In the genomic region with DNA sequence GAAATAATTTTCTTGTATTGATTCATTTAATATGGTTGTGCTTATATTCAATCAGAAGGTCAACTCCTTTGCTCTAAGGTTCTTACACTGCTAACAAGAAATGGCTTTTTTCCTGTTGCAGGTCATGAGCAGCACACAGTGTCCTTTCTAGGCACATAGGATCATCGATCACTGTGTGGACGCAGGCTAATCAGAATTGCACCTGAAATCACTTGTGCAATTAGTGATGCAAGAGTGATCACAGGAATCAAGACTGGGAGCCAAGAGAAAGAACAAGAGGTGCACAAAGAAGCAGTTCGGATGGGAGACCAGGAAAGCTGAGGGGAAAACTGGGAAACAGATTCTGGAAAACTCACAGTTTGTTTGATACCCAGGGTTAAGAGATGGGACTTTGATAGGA, we compare ENCODE assay signal across 2 cellular contexts.
TF ChIP-seq lines count a peak whose summit lies in the region.

No MANE protein-coding gene starts in this region.

TF ChIP-seq in liver, 16 proteins besides CTCF, POLR2A, EP300 and RAD21:
- TF ChIP-seq, protein P1, sequence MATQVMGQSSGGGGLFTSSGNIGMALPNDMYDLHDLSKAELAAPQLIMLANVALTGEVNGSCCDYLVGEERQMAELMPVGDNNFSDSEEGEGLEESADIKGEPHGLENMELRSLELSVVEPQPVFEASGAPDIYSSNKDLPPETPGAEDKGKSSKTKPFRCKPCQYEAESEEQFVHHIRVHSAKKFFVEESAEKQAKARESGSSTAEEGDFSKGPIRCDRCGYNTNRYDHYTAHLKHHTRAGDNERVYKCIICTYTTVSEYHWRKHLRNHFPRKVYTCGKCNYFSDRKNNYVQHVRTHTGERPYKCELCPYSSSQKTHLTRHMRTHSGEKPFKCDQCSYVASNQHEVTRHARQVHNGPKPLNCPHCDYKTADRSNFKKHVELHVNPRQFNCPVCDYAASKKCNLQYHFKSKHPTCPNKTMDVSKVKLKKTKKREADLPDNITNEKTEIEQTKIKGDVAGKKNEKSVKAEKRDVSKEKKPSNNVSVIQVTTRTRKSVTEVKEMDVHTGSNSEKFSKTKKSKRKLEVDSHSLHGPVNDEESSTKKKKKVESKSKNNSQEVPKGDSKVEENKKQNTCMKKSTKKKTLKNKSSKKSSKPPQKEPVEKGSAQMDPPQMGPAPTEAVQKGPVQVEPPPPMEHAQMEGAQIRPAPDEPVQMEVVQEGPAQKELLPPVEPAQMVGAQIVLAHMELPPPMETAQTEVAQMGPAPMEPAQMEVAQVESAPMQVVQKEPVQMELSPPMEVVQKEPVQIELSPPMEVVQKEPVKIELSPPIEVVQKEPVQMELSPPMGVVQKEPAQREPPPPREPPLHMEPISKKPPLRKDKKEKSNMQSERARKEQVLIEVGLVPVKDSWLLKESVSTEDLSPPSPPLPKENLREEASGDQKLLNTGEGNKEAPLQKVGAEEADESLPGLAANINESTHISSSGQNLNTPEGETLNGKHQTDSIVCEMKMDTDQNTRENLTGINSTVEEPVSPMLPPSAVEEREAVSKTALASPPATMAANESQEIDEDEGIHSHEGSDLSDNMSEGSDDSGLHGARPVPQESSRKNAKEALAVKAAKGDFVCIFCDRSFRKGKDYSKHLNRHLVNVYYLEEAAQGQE (IDR thresholded peaks at IDR 0.05) = peak; percentile 83
- TF ChIP-seq, protein P2, sequence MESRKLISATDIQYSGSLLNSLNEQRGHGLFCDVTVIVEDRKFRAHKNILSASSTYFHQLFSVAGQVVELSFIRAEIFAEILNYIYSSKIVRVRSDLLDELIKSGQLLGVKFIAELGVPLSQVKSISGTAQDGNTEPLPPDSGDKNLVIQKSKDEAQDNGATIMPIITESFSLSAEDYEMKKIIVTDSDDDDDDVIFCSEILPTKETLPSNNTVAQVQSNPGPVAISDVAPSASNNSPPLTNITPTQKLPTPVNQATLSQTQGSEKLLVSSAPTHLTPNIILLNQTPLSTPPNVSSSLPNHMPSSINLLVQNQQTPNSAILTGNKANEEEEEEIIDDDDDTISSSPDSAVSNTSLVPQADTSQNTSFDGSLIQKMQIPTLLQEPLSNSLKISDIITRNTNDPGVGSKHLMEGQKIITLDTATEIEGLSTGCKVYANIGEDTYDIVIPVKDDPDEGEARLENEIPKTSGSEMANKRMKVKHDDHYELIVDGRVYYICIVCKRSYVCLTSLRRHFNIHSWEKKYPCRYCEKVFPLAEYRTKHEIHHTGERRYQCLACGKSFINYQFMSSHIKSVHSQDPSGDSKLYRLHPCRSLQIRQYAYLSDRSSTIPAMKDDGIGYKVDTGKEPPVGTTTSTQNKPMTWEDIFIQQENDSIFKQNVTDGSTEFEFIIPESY (IDR thresholded peaks at IDR 0.05) = peak; percentile 88
- TF ChIP-seq EGR1 (IDR thresholded peaks at IDR 0.05; ENCODE audit: low read depth in 2 of 2) (peak in 1 of 2 donors; percentile 51), TAF1 (conservative IDR thresholded peaks at IDR 0.05) (no peak), GABPA (IDR thresholded peaks at IDR 0.05 in 1 of 2, conservative IDR thresholded peaks at IDR 0.05 in 1 of 2) (peak in 1 of 2 donors; percentile 46), MAX (IDR thresholded peaks at IDR 0.05) (peak; percentile 91), NR2F2 (IDR thresholded peaks at IDR 0.05) (peak; percentile 62), YY1 (IDR thresholded peaks at IDR 0.05) (peak; percentile 85), SP1 (IDR thresholded peaks at IDR 0.05) (peak; percentile 96), ATF3 (IDR thresholded peaks at IDR 0.05) (peak; percentile 98), HNF4G (IDR thresholded peaks at IDR 0.05) (peak; percentile 62), HNF4A (conservative IDR thresholded peaks at IDR 0.05) (peak; percentile 90 to 92), FOXA1 (IDR thresholded peaks at IDR 0.05) (peak; percentile 85), JUND (IDR thresholded peaks at IDR 0.05) (peak; percentile 85 to 92), FOXA2 (IDR thresholded peaks at IDR 0.05) (peak; percentile 69), RXRA (IDR thresholded peaks at IDR 0.05) (peak; percentile 94 to 95)

TF ChIP-seq in HepG2, 621 proteins besides CTCF, POLR2A, EP300 and RAD21:
- TF ChIP-seq NFE2L2 (IDR thresholded peaks at IDR 0.05; ENCODE audit: low read length) (no peak), ZSCAN9 (CRISPR knock-in tag; IDR thresholded peaks at IDR 0.05; ENCODE audit: borderline replicate concordance) (no peak), HNRNPK (IDR thresholded peaks at IDR 0.05; ENCODE audit: low read depth, low read length, poor library complexity, severe bottlenecking) (no peak), FOXC1 (CRISPR knock-in tag; IDR thresholded peaks at IDR 0.05; ENCODE audit: borderline replicate concordance) (no peak), ZIK1 (CRISPR knock-in tag; IDR thresholded peaks at IDR 0.05; ENCODE audit: borderline replicate concordance, low read depth) (no peak), JARID2 (CRISPR knock-in tag; IDR thresholded peaks at IDR 0.05; ENCODE audit: insufficient replicate concordance) (no peak), ZNF253 (CRISPR knock-in tag; IDR thresholded peaks at IDR 0.05; ENCODE audit: borderline replicate concordance) (no peak), CEBPG (CRISPR knock-in tag; IDR thresholded peaks at IDR 0.05) (no peak), NR3C1 (CRISPR knock-in tag; IDR thresholded peaks at IDR 0.05) (no peak), NR2C2 (CRISPR knock-in tag; IDR thresholded peaks at IDR 0.05; ENCODE audit: borderline replicate concordance) (no peak), KLF9 (CRISPR knock-in tag; IDR thresholded peaks at IDR 0.05; ENCODE audit: low read depth) (no peak), GABPA (IDR thresholded peaks at IDR 0.05; ENCODE audit: low read depth, low read length) (no peak), GABPA (CRISPR knock-in tag; IDR thresholded peaks at IDR 0.05; ENCODE audit: low read depth) (no peak)
- TF ChIP-seq, protein P3, sequence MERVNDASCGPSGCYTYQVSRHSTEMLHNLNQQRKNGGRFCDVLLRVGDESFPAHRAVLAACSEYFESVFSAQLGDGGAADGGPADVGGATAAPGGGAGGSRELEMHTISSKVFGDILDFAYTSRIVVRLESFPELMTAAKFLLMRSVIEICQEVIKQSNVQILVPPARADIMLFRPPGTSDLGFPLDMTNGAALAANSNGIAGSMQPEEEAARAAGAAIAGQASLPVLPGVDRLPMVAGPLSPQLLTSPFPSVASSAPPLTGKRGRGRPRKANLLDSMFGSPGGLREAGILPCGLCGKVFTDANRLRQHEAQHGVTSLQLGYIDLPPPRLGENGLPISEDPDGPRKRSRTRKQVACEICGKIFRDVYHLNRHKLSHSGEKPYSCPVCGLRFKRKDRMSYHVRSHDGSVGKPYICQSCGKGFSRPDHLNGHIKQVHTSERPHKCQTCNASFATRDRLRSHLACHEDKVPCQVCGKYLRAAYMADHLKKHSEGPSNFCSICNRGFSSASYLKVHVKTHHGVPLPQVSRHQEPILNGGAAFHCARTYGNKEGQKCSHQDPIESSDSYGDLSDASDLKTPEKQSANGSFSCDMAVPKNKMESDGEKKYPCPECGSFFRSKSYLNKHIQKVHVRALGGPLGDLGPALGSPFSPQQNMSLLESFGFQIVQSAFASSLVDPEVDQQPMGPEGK (CRISPR knock-in tag; IDR thresholded peaks at IDR 0.05) = no peak
- TF ChIP-seq, protein P4, sequence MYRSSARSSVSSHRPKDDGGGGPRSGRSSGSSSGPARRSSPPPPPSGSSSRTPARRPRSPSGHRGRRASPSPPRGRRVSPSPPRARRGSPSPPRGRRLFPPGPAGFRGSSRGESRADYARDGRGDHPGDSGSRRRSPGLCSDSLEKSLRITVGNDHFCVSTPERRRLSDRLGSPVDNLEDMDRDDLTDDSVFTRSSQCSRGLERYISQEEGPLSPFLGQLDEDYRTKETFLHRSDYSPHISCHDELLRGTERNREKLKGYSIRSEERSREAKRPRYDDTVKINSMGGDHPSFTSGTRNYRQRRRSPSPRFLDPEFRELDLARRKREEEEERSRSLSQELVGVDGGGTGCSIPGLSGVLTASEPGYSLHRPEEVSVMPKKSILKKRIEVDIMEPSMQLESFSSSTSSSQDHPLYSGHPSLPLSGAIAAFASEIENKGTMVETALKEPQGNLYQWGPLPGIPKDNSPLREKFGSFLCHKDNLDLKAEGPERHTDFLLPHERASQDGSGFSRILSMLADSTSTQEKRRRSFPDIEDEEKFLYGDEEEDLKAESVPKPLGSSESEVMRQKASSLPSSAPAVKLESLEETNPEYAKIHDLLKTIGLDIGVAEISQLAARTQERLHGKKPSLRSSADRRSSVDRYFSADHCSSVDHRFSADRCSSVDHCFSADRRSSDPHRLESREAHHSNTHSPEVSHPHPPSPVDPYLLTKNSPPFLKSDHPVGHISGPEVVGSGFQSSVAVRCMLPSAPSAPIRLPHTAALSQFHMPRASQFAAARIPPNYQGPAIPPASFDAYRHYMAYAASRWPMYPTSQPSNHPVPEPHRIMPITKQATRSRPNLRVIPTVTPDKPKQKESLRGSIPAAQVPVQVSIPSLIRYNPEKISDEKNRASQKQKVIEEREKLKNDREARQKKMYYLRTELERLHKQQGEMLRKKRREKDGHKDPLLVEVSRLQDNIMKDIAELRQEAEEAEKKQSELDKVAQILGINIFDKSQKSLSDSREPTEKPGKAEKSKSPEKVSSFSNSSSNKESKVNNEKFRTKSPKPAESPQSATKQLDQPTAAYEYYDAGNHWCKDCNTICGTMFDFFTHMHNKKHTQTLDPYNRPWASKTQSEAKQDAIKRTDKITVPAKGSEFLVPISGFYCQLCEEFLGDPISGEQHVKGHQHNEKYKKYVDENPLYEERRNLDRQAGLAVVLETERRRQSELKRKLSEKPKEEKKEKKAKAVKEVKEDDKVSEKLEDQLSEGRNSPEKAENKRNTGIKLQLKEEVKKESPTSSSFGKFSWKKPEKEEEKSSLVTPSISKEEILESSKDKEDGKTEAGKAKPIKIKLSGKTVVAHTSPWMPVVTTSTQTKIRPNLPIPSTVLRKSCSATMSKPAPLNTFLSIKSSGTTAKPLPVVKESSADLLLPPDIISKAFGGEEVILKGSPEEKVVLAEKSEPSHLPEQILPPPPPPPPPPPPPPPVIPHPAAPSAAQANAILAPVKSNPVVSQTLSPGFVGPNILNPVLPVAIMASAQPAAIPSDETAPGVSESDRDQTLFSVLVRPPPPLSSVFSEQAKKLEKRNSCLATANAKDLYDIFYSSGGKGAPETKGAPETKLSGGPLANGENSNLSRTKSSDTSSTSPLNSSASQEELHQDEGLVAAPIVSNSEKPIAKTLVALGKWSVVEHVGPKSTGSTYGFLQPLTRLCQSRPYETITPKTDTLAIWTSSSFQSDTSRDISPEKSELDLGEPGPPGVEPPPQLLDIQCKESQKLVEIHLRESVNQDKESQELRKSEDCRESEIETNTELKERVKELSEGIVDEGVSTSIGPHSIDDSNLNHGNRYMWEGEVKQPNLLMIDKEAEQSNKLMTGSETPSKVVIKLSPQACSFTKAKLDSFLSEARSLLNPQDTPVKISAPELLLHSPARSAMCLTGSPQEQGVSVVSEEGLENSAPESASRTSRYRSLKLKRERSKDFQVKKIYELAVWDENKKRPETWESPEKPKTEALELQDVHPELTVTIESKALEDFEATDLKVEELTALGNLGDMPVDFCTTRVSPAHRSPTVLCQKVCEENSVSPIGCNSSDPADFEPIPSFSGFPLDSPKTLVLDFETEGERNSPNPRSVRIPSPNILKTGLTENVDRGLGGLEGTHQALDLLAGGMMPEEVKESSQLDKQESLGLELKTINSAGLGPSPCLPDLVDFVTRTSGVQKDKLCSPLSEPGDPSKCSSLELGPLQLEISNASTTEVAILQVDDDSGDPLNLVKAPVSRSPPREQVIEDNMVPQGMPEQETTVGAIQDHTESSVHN (CRISPR knock-in tag; IDR thresholded peaks at IDR 0.05) = no peak
